9 cellular contexts compared by ENCODE assay signal in the genomic region with DNA sequence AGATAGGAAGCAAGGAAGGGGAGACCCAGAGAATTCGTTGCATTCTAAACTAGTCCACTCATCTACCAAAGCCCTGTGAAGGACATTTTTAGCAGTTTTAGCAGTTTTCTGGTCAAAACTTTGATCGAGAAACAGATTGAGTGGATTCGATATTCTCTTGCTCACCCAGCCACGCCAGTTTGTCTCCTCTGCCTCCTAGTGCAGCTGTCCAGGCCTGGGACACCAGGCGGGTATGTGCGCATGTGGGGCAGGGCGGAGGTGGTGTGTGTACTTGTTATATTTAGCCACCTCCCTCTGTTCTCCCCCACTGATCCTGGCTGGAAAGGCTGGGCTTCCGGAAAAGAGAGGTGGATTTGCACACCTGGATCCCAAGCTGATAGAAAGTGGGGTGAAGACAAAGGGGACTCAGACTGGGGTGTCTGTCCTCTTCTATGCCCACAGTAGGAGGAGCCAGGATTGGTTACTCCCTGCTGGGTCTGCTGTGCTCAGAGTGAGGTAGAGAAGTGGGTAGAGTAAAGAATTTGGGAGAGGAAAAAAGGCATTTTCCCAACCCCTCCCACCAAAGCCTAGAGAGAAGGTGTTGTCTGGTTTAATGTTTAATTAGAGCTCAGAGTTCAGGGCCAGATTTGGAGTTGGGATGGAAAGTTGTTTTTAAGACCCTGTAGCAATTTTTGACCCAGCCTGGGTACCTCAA. TPM values are rescaled to one million over a fixed set of nuclear protein-coding genes. Genes with fewer than 3 reads are reported as not detected.
DNase-seq lines count a peak whose midpoint lies in the region; ATAC-seq, FAIRE-seq and TF ChIP-seq lines count a peak whose summit lies in the region.
"Had no signal": no experiment of that assay in that cellular context is flagged by ENCODE, and none has a peak within 500 bp of the region (broad histone marks: within the 10 kb centered on the region; RNA-seq: fewer than 3 reads in every experiment).

No MANE protein-coding gene starts in this region.

- H3K27me3 Mint-ChIP-seq in CD4-positive, CD25-positive, alpha-beta regulatory T cell, result peaks cover 13% of the 10 kb centered on the region
- peaks cover 46% of the 10 kb centered on the region for H3K27me3 Mint-ChIP-seq in activated CD8-positive, alpha-beta T cell treated with anti-CD3 and anti-CD28 coated beads, Interleukin-2, amount 10 ng/mL, durations not matched to agents 7 days and 5 days (ENCODE audit: low read depth)

- WGBS in esophagus squamous epithelium, 2 donors, result 4 to 18% methylated on average over 7 to 8 of the region's 8 CpGs
- 6 to 8% methylated on average over 8 of the region's 8 CpGs for WGBS in pancreas, 2 donors

- no peak for FAIRE-seq in pancreas (lab: Jason Lieb, UNC)

- H3K4me1 Mint-ChIP-seq in CD4-positive, CD25-positive, alpha-beta regulatory T cell, result peaks cover 5 to 61% (median 29%) of the 10 kb centered on the region in 4 donors
- peaks cover 42% of the 10 kb centered on the region for H3K4me1 Mint-ChIP-seq in activated CD8-positive, alpha-beta T cell treated with anti-CD3 and anti-CD28 coated beads, Interleukin-2, amount 10 ng/mL, durations not matched to agents 7 days and 5 days (ENCODE audit: low read depth)

- H3K36me3 Mint-ChIP-seq in CD4-positive, CD25-positive, alpha-beta regulatory T cell, result no peaks in the 10 kb centered on the region
- H3K36me3 Mint-ChIP-seq in activated CD8-positive, alpha-beta T cell treated with anti-CD3 and anti-CD28 coated beads, Interleukin-2, amount 10 ng/mL, durations not matched to agents 7 days and 5 days (ENCODE audit: low read depth), result no peaks in the 10 kb centered on the region

- intact Hi-C loops in esophagus squamous epithelium (cut with DNase I), result no loop called here
- intact Hi-C loops in pancreas (cut with DNase I), result no loop called here

- H3K4me3 ChIP-seq in CD4-positive, CD25-positive, alpha-beta regulatory T cell (ENCODE audit: low read depth, low read length), result peak overlapping the region; percentile 92
- H3K4me3 ChIP-seq in esophagus squamous epithelium (peak overlapping the region; percentile 91 to 93 (median 92)), pancreas (peak overlapping the region in 2 of 4 donors; percentile 25 to 81)

- no peaks in the 10 kb centered on the region for H3K27me3 ChIP-seq in CD4-positive, CD25-positive, alpha-beta regulatory T cell (ENCODE audit: control insufficient read depth, insufficient read depth, low read length)
- no peaks in the 10 kb centered on the region for H3K27me3 ChIP-seq in esophagus squamous epithelium
- no peaks in the 10 kb centered on the region for H3K27me3 ChIP-seq in pancreas

- DNase-seq in CD4-positive, CD25-positive, alpha-beta regulatory T cell, result no peak
- DNase-seq in SW480 (ENCODE audit: low spot score) (peak; percentile 79), esophagus squamous epithelium (lab: John Stamatoyannopoulos, UW) (no peak), pancreas (peak; percentile 72 to 89 (median 82)), NCI-H2107 treated with DMSO at 0.1 percent for 48 hours (lab: John Stamatoyannopoulos, UW; ENCODE audit: unreplicated experiment) (no peak), NCI-H510A (lab: John Stamatoyannopoulos, UW) (no peak)
- DNase-seq in activated CD8-positive, alpha-beta T cell treated with anti-CD3 and anti-CD28 coated beads, Interleukin-2, amount 10 ng/mL, durations not matched to agents 7 days and 5 days, result no peak

- peak overlapping the region; percentile 82 to 100 (median 94) for H3K4me3 Mint-ChIP-seq in CD4-positive, CD25-positive, alpha-beta regulatory T cell
- H3K4me3 Mint-ChIP-seq in activated CD8-positive, alpha-beta T cell treated with anti-CD3 and anti-CD28 coated beads, Interleukin-2, amount 10 ng/mL, durations not matched to agents 7 days and 5 days, result no peak overlapping the region

- no peak for ATAC-seq in CD4-positive, CD25-positive, alpha-beta regulatory T cell (ENCODE audit: low read depth in 2 of 2)
- ATAC-seq in pancreas (peak; percentile 18 to 58 (median 40)), GM18498 (IDR thresholded peaks at IDR 0.05; ENCODE audit: unreplicated experiment) (no peak)
- ATAC-seq in activated CD8-positive, alpha-beta T cell treated with anti-CD3 and anti-CD28 coated beads, Interleukin-2, amount 10 ng/mL, durations not matched to agents 7 days and 5 days, result no peak

- TF ChIP-seq POLR2A in esophagus squamous epithelium (IDR thresholded peaks at IDR 0.05), result peak in 2 of 4 donors; percentile 40 to 67

- no peak for TF ChIP-seq CTCF in esophagus squamous epithelium (IDR thresholded peaks at IDR 0.05)
- no peak for TF ChIP-seq CTCF in pancreas (IDR thresholded peaks at IDR 0.05)

- H3K9me3 ChIP-seq in CD4-positive, CD25-positive, alpha-beta regulatory T cell (ENCODE audit: control insufficient read depth in 2 of 2, low read length in 2 of 2), result no peaks in the 10 kb centered on the region
- H3K9me3 ChIP-seq in esophagus squamous epithelium (no peaks in the 10 kb centered on the region), pancreas (no peaks in the 10 kb centered on the region)

- peak overlapping the region in 2 of 3 donors; percentile 70 to 78 for H3K27ac Mint-ChIP-seq in CD4-positive, CD25-positive, alpha-beta regulatory T cell
- no peak overlapping the region for H3K27ac Mint-ChIP-seq in activated CD8-positive, alpha-beta T cell treated with anti-CD3 and anti-CD28 coated beads, Interleukin-2, amount 10 ng/mL, durations not matched to agents 7 days and 5 days

- H3K4me1 ChIP-seq in CD4-positive, CD25-positive, alpha-beta regulatory T cell (ENCODE audit: control insufficient read depth, insufficient read depth, low read length, poor library complexity, severe bottlenecking), result peaks cover 74% of the 10 kb centered on the region
- H3K4me1 ChIP-seq in esophagus squamous epithelium (peaks cover 66 to 85% (median 76%) of the 10 kb centered on the region in 3 donors), pancreas (peaks cover 45 to 74% (median 50%) of the 10 kb centered on the region in 3 donors)

- H3K27ac ChIP-seq in CD4-positive, CD25-positive, alpha-beta regulatory T cell (ENCODE audit: insufficient read depth, low read length, poor library complexity, severe bottlenecking), result peak overlapping the region; percentile 58
- H3K27ac ChIP-seq in esophagus squamous epithelium (peak overlapping the region; percentile 91 to 99 (median 98)), pancreas (peak overlapping the region; percentile 22 to 80 (median 64))

- H3K36me3 ChIP-seq in CD4-positive, CD25-positive, alpha-beta regulatory T cell (ENCODE audit: control insufficient read depth, insufficient read depth, low read length), result peaks cover 3% of the 10 kb centered on the region
- H3K36me3 ChIP-seq in esophagus squamous epithelium, result peaks cover 0 to 8% (median 0%) of the 10 kb centered on the region in 3 donors
- no peaks in the 10 kb centered on the region for H3K36me3 ChIP-seq in pancreas

- peaks cover 0 to 5% (median 0%) of the 10 kb centered on the region in 7 donors for H3K9me3 Mint-ChIP-seq in CD4-positive, CD25-positive, alpha-beta regulatory T cell
- H3K9me3 Mint-ChIP-seq in activated CD8-positive, alpha-beta T cell treated with anti-CD3 and anti-CD28 coated beads, Interleukin-2, amount 10 ng/mL, durations not matched to agents 7 days and 5 days (ENCODE audit: insufficient read depth), result no peaks in the 10 kb centered on the region

- CTCF ChIA-PET in activated CD8-positive, alpha-beta T cell treated with anti-CD3 and anti-CD28 coated beads, Interleukin-2, amount 10 ng/mL, durations not matched to agents 7 days and 5 days (lab: Charles Lee), result interaction anchor here (1.4 to 11.2 kb wide), 3 partner anchors 9 to 20 kb away, joined by 5 to 112 read pairs (median 34); no protein-coding TSS in a partner anchor

- POLR2A ChIA-PET in activated CD8-positive, alpha-beta T cell treated with anti-CD3 and anti-CD28 coated beads, Interleukin-2, amount 10 ng/mL, durations not matched to agents 7 days and 5 days (lab: Charles Lee), result interaction anchor here (0.6 to 1.0 kb wide), 2 partner anchors 9 to 214 kb away, joined by 3 read pairs; no protein-coding TSS in a partner anchor

RNA-seq across cellular contexts. Expression of gene LMNA, which starts 3.8 kb away (rescaled TPM):
- 1,807 TPM for total RNA-seq in CD4-positive, CD25-positive, alpha-beta regulatory T cell
- polyA plus RNA-seq in CD4-positive, CD25-positive, alpha-beta regulatory T cell, result 100 to 1,000 TPM in 1 of 4 donors, 10 to 100 TPM in 3; 54.1 to 113 (median 83.1) TPM
- total RNA-seq in esophagus squamous epithelium (100 to 1,000 TPM; 322 to 480 (median 403) TPM), pancreas (100 to 1,000 TPM in 3 of 6 donors, 10 to 100 TPM in 3; 59.4 to 119 (median 92.7) TPM)
- 100 to 1,000 TPM in 1 of 2 donors, 10 to 100 TPM in 1; 96.7 to 111 TPM for polyA plus RNA-seq in pancreas
- total RNA-seq in activated CD8-positive, alpha-beta T cell treated with anti-CD3 and anti-CD28 coated beads, Interleukin-2, amount 10 ng/mL, durations not matched to agents 7 days and 5 days, result 10 to 100 TPM in 1 of 2 experiments, 1 to 10 TPM in 1; 8.5 to 10.3 TPM

RNA-seq across cellular contexts. Expression of gene SEMA4A, which starts 35.1 kb away (rescaled TPM):
- 41.2 TPM for total RNA-seq in CD4-positive, CD25-positive, alpha-beta regulatory T cell
- polyA plus RNA-seq in CD4-positive, CD25-positive, alpha-beta regulatory T cell, result 1 to 10 TPM in 2 of 4 donors, under 1 TPM in 2; 0.89 to 2.2 (median 1.4) TPM
- 10 to 100 TPM; 21.4 to 36.6 (median 23.1) TPM for total RNA-seq in esophagus squamous epithelium
- 1 to 10 TPM; 2.6 to 7.0 (median 4.5) TPM for total RNA-seq in pancreas
- 1 to 10 TPM; 4.4 to 5.4 TPM for polyA plus RNA-seq in pancreas
- 10 to 100 TPM; 16.8 to 17.8 TPM for total RNA-seq in activated CD8-positive, alpha-beta T cell treated with anti-CD3 and anti-CD28 coated beads, Interleukin-2, amount 10 ng/mL, durations not matched to agents 7 days and 5 days

RNA-seq across cellular contexts. Expression of gene MEX3A, which starts 36.1 kb away (rescaled TPM):
- not detected for total RNA-seq in CD4-positive, CD25-positive, alpha-beta regulatory T cell
- not detected for polyA plus RNA-seq in CD4-positive, CD25-positive, alpha-beta regulatory T cell
- 1 to 10 TPM in 1 of 4 donors, under 1 TPM in 3; 0.15 to 1.4 (median 0.65) TPM for total RNA-seq in esophagus squamous epithelium
- 1 to 10 TPM in 2 of 6 donors, under 1 TPM in 4; 0.12 to 3.1 (median 0.65) TPM for total RNA-seq in pancreas
- under 1 TPM; 0.19 to 0.76 TPM for polyA plus RNA-seq in pancreas
- under 1 TPM; 0.05 TPM for total RNA-seq in activated CD8-positive, alpha-beta T cell treated with anti-CD3 and anti-CD28 coated beads, Interleukin-2, amount 10 ng/mL, durations not matched to agents 7 days and 5 days

RNA-seq across cellular contexts. Expression of gene RAB25, which starts 57.4 kb away (rescaled TPM):
- total RNA-seq in CD4-positive, CD25-positive, alpha-beta regulatory T cell, result 1.5 TPM
- 1 to 10 TPM in 2 of 4 donors, under 1 TPM in 2; 0.83 to 1.7 (median 0.93) TPM for polyA plus RNA-seq in CD4-positive, CD25-positive, alpha-beta regulatory T cell
- total RNA-seq in esophagus squamous epithelium, result 100 to 1,000 TPM; 190 to 482 (median 272) TPM
- 10 to 100 TPM; 29.0 to 51.1 (median 34.6) TPM for total RNA-seq in pancreas
- 10 to 100 TPM; 56.3 to 81.6 TPM for polyA plus RNA-seq in pancreas
- under 1 TPM in 1 of 2 experiments, not detected in 1; 0.50 TPM for total RNA-seq in activated CD8-positive, alpha-beta T cell treated with anti-CD3 and anti-CD28 coated beads, Interleukin-2, amount 10 ng/mL, durations not matched to agents 7 days and 5 days
- total RNA-seq: SK-MEL-5 had no signal

Comparison
In these comparisons a context has a peak if more than half of its experiments do, and no peak if none do; other contexts are left out.
1. ATAC-seq: peak in pancreas (4 of 4); none in CD4-positive, CD25-positive, alpha-beta regulatory T cell (0 of 2), activated CD8-positive, alpha-beta T cell treated with anti-CD3 and anti-CD28 coated beads, Interleukin-2, amount 10 ng/mL, durations not matched to agents 7 days and 5 days (single experiment) and GM18498 (single experiment).
2. DNase-seq: peak in SW480 (single experiment) and pancreas (6 of 6); none in CD4-positive, CD25-positive, alpha-beta regulatory T cell (0 of 3), esophagus squamous epithelium (single experiment), activated CD8-positive, alpha-beta T cell treated with anti-CD3 and anti-CD28 coated beads, Interleukin-2, amount 10 ng/mL, durations not matched to agents 7 days and 5 days (single experiment), NCI-H2107 treated with DMSO at 0.1 percent for 48 hours (single experiment) and NCI-H510A (single experiment).
3. RNA of gene LMNA, which starts 3.8 kb away (total RNA-seq): 1,807 TPM in CD4-positive, CD25-positive, alpha-beta regulatory T cell (single experiment), 322 to 480 TPM in esophagus squamous epithelium and 59.4 to 119 TPM in pancreas; 8.5 to 10.3 TPM in activated CD8-positive, alpha-beta T cell treated with anti-CD3 and anti-CD28 coated beads, Interleukin-2, amount 10 ng/mL, durations not matched to agents 7 days and 5 days; every median in the first group is over 4 times any median in the second.
4. Peak in every context shown above with its lines, with median percentiles within 50 percentile points of each other: H3K27ac ChIP-seq.